ENCODE assay signal across 14 cellular contexts in the genomic region with DNA sequence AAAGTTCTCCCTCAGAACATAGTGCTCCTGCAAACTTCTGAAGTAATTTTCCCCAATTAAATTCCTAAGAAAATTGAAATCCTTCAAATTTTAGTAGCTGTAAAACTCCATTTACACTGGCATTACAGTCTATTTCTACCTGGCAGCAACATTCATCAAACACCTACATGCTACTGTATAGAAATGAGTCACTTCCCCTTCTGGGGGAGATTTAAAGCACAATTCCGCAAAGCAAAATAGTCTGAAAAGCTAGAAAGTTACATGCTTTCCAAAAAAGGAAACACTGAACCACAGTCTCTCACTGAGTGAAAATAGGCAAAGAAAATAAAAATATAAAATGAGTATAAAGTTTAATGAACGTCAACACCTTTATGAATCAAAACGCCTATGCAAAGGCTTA. TPM values are rescaled to one million over a fixed set of nuclear protein-coding genes. Genes with fewer than 3 reads are reported as not detected.
DNase-seq lines count a peak whose midpoint lies in the region; ATAC-seq and FAIRE-seq lines count a peak whose summit lies in the region.
"Had no signal": no experiment of that assay in that cellular context is flagged by ENCODE, and none has a peak within 500 bp of the region (broad histone marks: within the 10 kb centered on the region; RNA-seq: fewer than 3 reads in every experiment).

No MANE protein-coding gene starts in this region.

- H3K36me3 Mint-ChIP-seq in activated naive CD8-positive, alpha-beta T cell treated with anti-CD3 and anti-CD28 coated beads, Interleukin-2, amount 50 U/mL, for 24 hours (ENCODE audit: low read depth): no peaks in the 10 kb centered on the region
- no peaks in the 10 kb centered on the region for H3K36me3 Mint-ChIP-seq in activated naive CD8-positive, alpha-beta T cell treated with anti-CD3 and anti-CD28 coated beads for 36 hours
- H3K36me3 Mint-ChIP-seq: brain had no signal

- H3K27me3 ChIP-seq in H7 (ENCODE audit: control insufficient read depth, insufficient read depth, low read length): no peaks in the 10 kb centered on the region

- no peaks in the 10 kb centered on the region for H3K36me3 ChIP-seq in H7 (replicated peaks; ENCODE audit: control insufficient read depth, insufficient read depth, low read length)

- no peaks in the 10 kb centered on the region for H3K9me3 Mint-ChIP-seq in activated naive CD8-positive, alpha-beta T cell treated with anti-CD3 and anti-CD28 coated beads, Interleukin-2, amount 50 U/mL, for 24 hours
- no peaks in the 10 kb centered on the region for H3K9me3 Mint-ChIP-seq in activated naive CD8-positive, alpha-beta T cell treated with anti-CD3 and anti-CD28 coated beads for 36 hours
- H3K9me3 Mint-ChIP-seq: brain had no signal

- H3K27me3 Mint-ChIP-seq in activated naive CD8-positive, alpha-beta T cell treated with anti-CD3 and anti-CD28 coated beads, Interleukin-2, amount 50 U/mL, for 24 hours: peaks cover 2% of the 10 kb centered on the region
- peaks cover 25% of the 10 kb centered on the region for H3K27me3 Mint-ChIP-seq in activated naive CD8-positive, alpha-beta T cell treated with anti-CD3 and anti-CD28 coated beads for 36 hours
- H3K27me3 Mint-ChIP-seq: brain had no signal

- H3K4me3 ChIP-seq in H7 (ENCODE audit: insufficient read depth, low read depth, low read length): no peak overlapping the region

- ATAC-seq in activated naive CD8-positive, alpha-beta T cell treated with anti-CD3 and anti-CD28 coated beads, Interleukin-2, amount 50 U/mL, for 24 hours: peak; percentile 43
- peak; percentile 96 for ATAC-seq in HG02588 (IDR thresholded peaks at IDR 0.05; ENCODE audit: unreplicated experiment)
- peak; percentile 95 for ATAC-seq in HG03439 (IDR thresholded peaks at IDR 0.05; ENCODE audit: unreplicated experiment)
- ATAC-seq: activated CD8-positive, alpha-beta T cell treated with anti-CD3 and anti-CD28 coated beads, Interleukin-2, amount 10 ng/mL, durations not matched to agents 7 days and 5 days; left cardiac atrium had no signal

- H3K4me3 Mint-ChIP-seq in activated naive CD8-positive, alpha-beta T cell treated with anti-CD3 and anti-CD28 coated beads, Interleukin-2, amount 50 U/mL, for 24 hours: no peak overlapping the region
- H3K4me3 Mint-ChIP-seq in activated naive CD8-positive, alpha-beta T cell treated with anti-CD3 and anti-CD28 coated beads for 36 hours: no peak overlapping the region
- H3K4me3 Mint-ChIP-seq: activated CD8-positive, alpha-beta T cell treated with anti-CD3 and anti-CD28 coated beads, Interleukin-2, amount 10 ng/mL, durations not matched to agents 7 days and 5 days; brain had no signal

- H3K27ac Mint-ChIP-seq in activated naive CD8-positive, alpha-beta T cell treated with anti-CD3 and anti-CD28 coated beads, Interleukin-2, amount 50 U/mL, for 24 hours: no peak overlapping the region
- H3K27ac Mint-ChIP-seq in activated naive CD8-positive, alpha-beta T cell treated with anti-CD3 and anti-CD28 coated beads for 36 hours: no peak overlapping the region
- H3K27ac Mint-ChIP-seq: activated CD8-positive, alpha-beta T cell treated with anti-CD3 and anti-CD28 coated beads, Interleukin-2, amount 10 ng/mL, durations not matched to agents 7 days and 5 days; brain had no signal

- FAIRE-seq in frontal cortex (lab: Jason Lieb, UNC): no peak

- no peak for DNase-seq in activated naive CD8-positive, alpha-beta T cell treated with anti-CD3 and anti-CD28 coated beads, Interleukin-2, amount 50 U/mL, for 24 hours
- DNase-seq in activated naive CD8-positive, alpha-beta T cell treated with anti-CD3 and anti-CD28 coated beads for 36 hours: no peak
- no peak for DNase-seq in frontal cortex (ENCODE audit: low spot score in 2 of 2)
- DNase-seq in T-helper 9 cell: no peak
- no peak for DNase-seq in NCI-H2196 treated with DMSO at 0.1 percent for 48 hours (lab: John Stamatoyannopoulos, UW; ENCODE audit: unreplicated experiment)
- DNase-seq in H7: no peak
- DNase-seq: ACHN; activated CD8-positive, alpha-beta T cell treated with anti-CD3 and anti-CD28 coated beads, Interleukin-2, amount 10 ng/mL, durations not matched to agents 7 days and 5 days; left cardiac atrium; NCI-H2029 treated with DMSO at 0.1 percent for 48 hours; Right ventricle myocardium superior had no signal

- no peaks in the 10 kb centered on the region for H3K4me1 Mint-ChIP-seq in activated naive CD8-positive, alpha-beta T cell treated with anti-CD3 and anti-CD28 coated beads, Interleukin-2, amount 50 U/mL, for 24 hours
- peaks cover 3% of the 10 kb centered on the region for H3K4me1 Mint-ChIP-seq in activated naive CD8-positive, alpha-beta T cell treated with anti-CD3 and anti-CD28 coated beads for 36 hours
- H3K4me1 Mint-ChIP-seq: brain had no signal

RNA-seq across cellular contexts. Expression of a gene that starts 43.3 kb away (rescaled TPM):
- total RNA-seq in activated naive CD8-positive, alpha-beta T cell treated with anti-CD3 and anti-CD28 coated beads for 36 hours: 1 to 10 TPM; 1.1 to 1.3 TPM
- total RNA-seq in frontal cortex: 48.5 TPM
- 0.41 and 1.0 TPM in 2 replicates for total RNA-seq in H7 (2014; rRNA removed; shearing (Covaris generic))

Comparison
In these comparisons a context has a peak if more than half of its experiments do, and no peak if none do; other contexts are left out.
1. ATAC-seq: peak in every context shown above with its lines; median percentile 96 in HG02588; 95 in HG03439; 43 in activated naive CD8-positive, alpha-beta T cell treated with anti-CD3 and anti-CD28 coated beads, Interleukin-2, amount 50 U/mL, for 24 hours.
2. RNA of a gene that starts 43.3 kb away (total RNA-seq): 48.5 TPM in frontal cortex (single experiment); 1.1 to 1.3 TPM in activated naive CD8-positive, alpha-beta T cell treated with anti-CD3 and anti-CD28 coated beads for 36 hours and 0.41 to 1.0 TPM in H7; every median in the first group is over 10 times any median in the second.